8 cellular contexts compared by ENCODE assay signal in the genomic region with DNA sequence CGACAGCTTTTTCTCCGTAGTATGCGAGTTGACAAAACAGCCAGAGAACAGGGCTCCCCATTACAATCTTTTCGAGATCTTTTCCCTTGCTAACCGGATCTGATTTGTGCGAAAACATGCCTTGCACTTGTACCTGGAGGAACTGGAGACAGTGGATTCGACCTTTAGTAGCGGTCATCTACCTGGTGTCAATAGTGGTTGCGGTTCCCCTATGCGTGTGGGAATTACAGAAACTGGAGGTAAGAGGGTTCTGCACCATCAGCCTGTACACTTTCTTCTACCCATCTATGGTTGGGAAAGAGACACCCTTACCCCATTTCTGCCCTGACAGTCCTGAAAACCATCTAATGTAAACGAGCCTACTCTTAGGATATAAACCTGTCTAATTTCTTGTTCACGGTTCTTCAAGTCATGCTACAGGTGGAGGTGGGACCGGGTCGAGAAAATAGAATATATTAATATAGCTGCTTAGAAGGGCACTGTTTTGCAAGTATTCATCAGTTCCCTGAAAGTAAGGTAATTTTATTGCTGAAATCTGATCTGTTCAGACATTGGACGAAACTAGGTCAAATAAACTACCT. TPM values are rescaled to one million over a fixed set of nuclear protein-coding genes. Genes with fewer than 3 reads are reported as not detected.
DNase-seq lines count a peak whose midpoint lies in the region; ATAC-seq and TF ChIP-seq lines count a peak whose summit lies in the region.

No MANE protein-coding gene starts in this region.

- H3K36me3 ChIP-seq in BE2C (peaks cover 7% of the 10 kb centered on the region; the same call in 1 of the 2 replicates), mucosa of descending colon (ENCODE audit: low read depth) (no peaks in the 10 kb centered on the region)

- DNase-seq in BE2C (no peak), cardiac fibroblast (ENCODE audit: low read depth in 2 of 2) (no peak), mucosa of descending colon (no peak), NCI-H2171 treated with DMSO at 0.1 percent for 48 hours (lab: John Stamatoyannopoulos, UW) (no peak), NCI-H2196 treated with DMSO at 0.1 percent for 48 hours (lab: John Stamatoyannopoulos, UW; ENCODE audit: unreplicated experiment) (no peak), DMS114 treated with DMSO at 0.1 percent for 48 hours (lab: John Stamatoyannopoulos, UW; ENCODE audit: unreplicated experiment) (no peak)

- intact Hi-C loops in mucosa of descending colon (cut with DNase I, micrococcal nuclease): no loop called here

- H3K4me3 ChIP-seq in BE2C (ENCODE audit: low read depth, low read length) (peak overlapping the region; percentile 81), cardiac fibroblast (replicated peaks in 1 of 2; ENCODE audit: low read depth in 2 of 2, low read length in 2 of 2) (peak overlapping the region; percentile 86 to 90), mucosa of descending colon (peak overlapping the region; percentile 64)

- no peaks in the 10 kb centered on the region for H3K27me3 ChIP-seq in BE2C

- H3K9me3 ChIP-seq in BE2C: no peaks in the 10 kb centered on the region
- H3K9me3 ChIP-seq in mucosa of descending colon: no peaks in the 10 kb centered on the region

- ATAC-seq in GM19455 (IDR thresholded peaks at IDR 0.05; ENCODE audit: unreplicated experiment): peak; percentile 17
- peak; percentile 6 for ATAC-seq in HG03571 (IDR thresholded peaks at IDR 0.05; ENCODE audit: unreplicated experiment)
- peak; percentile 41 for ATAC-seq in mucosa of descending colon

- TF ChIP-seq CTCF in BE2C (IDR thresholded peaks at IDR 0.05; ENCODE audit: low read depth, low read length): no peak
- no peak for TF ChIP-seq CTCF in cardiac fibroblast (IDR thresholded peaks at IDR 0.05; ENCODE audit: low read depth, low read length)
- TF ChIP-seq CTCF in mucosa of descending colon (IDR thresholded peaks at IDR 0.05): no peak

- no peaks in the 10 kb centered on the region for H3K4me1 ChIP-seq in BE2C
- peaks cover 21% of the 10 kb centered on the region for H3K4me1 ChIP-seq in mucosa of descending colon (ENCODE audit: low read depth)

RNA-seq across cellular contexts. Expression of a gene that starts 0.7 kb away (rescaled TPM):
- polyA plus RNA-seq in BE2C (2012; ENCODE audit: insufficient read depth, insufficient read length, low read depth): 30.4 TPM
- 10 to 100 TPM; 37.5 to 43.3 (median 37.7) TPM for total RNA-seq in mucosa of descending colon
